30 cellular contexts compared by ENCODE assay signal in genomic region chr6:44663860-44664584, GRCh38.
DNase-seq lines count a peak whose midpoint lies in the region; ATAC-seq, FAIRE-seq and TF ChIP-seq lines count a peak whose summit lies in the region.
"Had no signal": no experiment of that assay in that cellular context is flagged by ENCODE, and none has a peak within 500 bp of the region (broad histone marks: within the 10 kb centered on the region; RNA-seq: fewer than 3 reads in every experiment).

No MANE protein-coding gene starts in this region.

- peak overlapping the region; percentile 98 for H2BK120ac ChIP-seq in H1 (replicated peaks; ENCODE audit: low read depth, low read length)

- peak overlapping the region; percentile 94 for H3K27ac ChIP-seq in GM23338 (ENCODE audit: low read depth)
- peak overlapping the region; percentile 63 for H3K27ac ChIP-seq in H1 (ENCODE audit: low read depth, low read length)
- no peak overlapping the region for H3K27ac ChIP-seq in osteoblast (ENCODE audit: low read depth, low read length)
- H3K27ac ChIP-seq: A549, colonic mucosa, left lung had no signal

- H3K27me3 Mint-ChIP-seq in GM23338 (ENCODE audit: insufficient read depth, low read depth, poor library complexity) = peaks cover 20% of the 10 kb centered on the region
- H3K27me3 Mint-ChIP-seq: activated CD4-positive, alpha-beta memory T cell treated with anti-CD3 and anti-CD28 coated beads for 36 hours; activated naive CD4-positive, alpha-beta T cell treated with anti-CD3 and anti-CD28 coated beads, Interleukin-2, amount 50 U/mL, for 24 hours; naive thymus-derived CD4-positive, alpha-beta T cell had no signal

- H3K4me1 Mint-ChIP-seq in GM23338 = peaks cover 78% of the 10 kb centered on the region
- H3K4me1 Mint-ChIP-seq: activated naive CD4-positive, alpha-beta T cell treated with anti-CD3 and anti-CD28 coated beads, Interleukin-2, amount 50 U/mL, for 24 hours had no signal

- WGBS in H1 (ENCODE audit: extremely low coverage in 1 of 2, insufficient coverage in 1 of 2, insufficient read length in 1 of 2, insufficient replicate concordance in 2 of 2, low coverage in 1 of 2, low lambda C conversion rate in 2 of 2, missing lambda C conversion rate in 1 of 2), 2 experiments = 78% methylated on average over 9 of the region's 9 CpGs; no CpG with 5 or more reads in 1 of the 2 experiments

- no peaks in the 10 kb centered on the region; the same call in 2 of the 3 replicates for H3K36me3 Mint-ChIP-seq in GM23338 (ENCODE audit: low read depth)
- H3K36me3 Mint-ChIP-seq: activated CD4-positive, alpha-beta memory T cell treated with anti-CD3 and anti-CD28 coated beads for 36 hours; activated naive CD4-positive, alpha-beta T cell treated with anti-CD3 and anti-CD28 coated beads, Interleukin-2, amount 50 U/mL, for 24 hours; naive thymus-derived CD4-positive, alpha-beta T cell had no signal

- no peak overlapping the region for H2BK15ac ChIP-seq in H1 (ENCODE audit: low read length)

- H4K20me1 ChIP-seq in GM23338 (replicated peaks; ENCODE audit: insufficient read depth) (no peaks in the 10 kb centered on the region), H1 (replicated peaks in 1 of 2; ENCODE audit: control insufficient read depth in 1 of 2, insufficient read depth in 2 of 2, low read length in 2 of 2) (no peaks in the 10 kb centered on the region), osteoblast (ENCODE audit: insufficient read depth, low read length) (no peaks in the 10 kb centered on the region)

- no peak for ATAC-seq in GM23338
- ATAC-seq: A549; left lung; naive thymus-derived CD4-positive, alpha-beta T cell; PC-3 had no signal

- peak overlapping the region; percentile 96 for H2AK5ac ChIP-seq in H1 (ENCODE audit: low read depth, low read length)

- no peaks in the 10 kb centered on the region; the same call in 2 of the 3 replicates for H3K9me3 Mint-ChIP-seq in GM23338
- H3K9me3 Mint-ChIP-seq: activated CD4-positive, alpha-beta memory T cell treated with anti-CD3 and anti-CD28 coated beads for 36 hours; activated naive CD4-positive, alpha-beta T cell treated with anti-CD3 and anti-CD28 coated beads, Interleukin-2, amount 50 U/mL, for 24 hours; HFFc6; naive thymus-derived CD4-positive, alpha-beta T cell had no signal

- no peak for TF ChIP-seq POLR2A in H1 (IDR thresholded peaks at IDR 0.05; ENCODE audit: control extremely low read depth in 1 of 2, low read depth in 2 of 2, low read length in 2 of 2)

- H3K4me3 Mint-ChIP-seq in GM23338 = no peak overlapping the region
- H3K4me3 Mint-ChIP-seq: activated CD4-positive, alpha-beta memory T cell treated with anti-CD3 and anti-CD28 coated beads for 36 hours; activated naive CD4-positive, alpha-beta T cell treated with anti-CD3 and anti-CD28 coated beads, Interleukin-2, amount 50 U/mL, for 24 hours; HFFc6; naive thymus-derived CD4-positive, alpha-beta T cell had no signal

- POLR2A ChIA-PET in H1 (lab: Charles Lee; ENCODE audit: partially characterized antibody) = interaction anchor here (1.3 to 1.6 kb wide), 2 partner anchors 12 to 1256 kb away, joined by 3 to 7 read pairs; no protein-coding TSS in a partner anchor

- TF ChIP-seq EP300 in H1 (IDR thresholded peaks at IDR 0.05; ENCODE audit: borderline replicate concordance in 1 of 2, low read depth in 2 of 2, low read length in 2 of 2) = no peak

- no peak overlapping the region for H2AFZ ChIP-seq in GM23338
- H2AFZ ChIP-seq in H1 (ENCODE audit: low read length) = no peak overlapping the region
- H2AFZ ChIP-seq in osteoblast (ENCODE audit: low read length) = no peak overlapping the region

- TF ChIP-seq CTCF in GM23338 (conservative IDR thresholded peaks at IDR 0.05; ENCODE audit: low read depth in 2 of 2) (no peak), H1 (IDR thresholded peaks at IDR 0.05; ENCODE audit: control extremely low read depth in 1 of 3, insufficient read depth in 1 of 3, low read depth in 1 of 3, low read length in 3 of 3) (no peak), osteoblast (IDR thresholded peaks at IDR 0.05; ENCODE audit: extremely low read depth, low read depth, low read length) (no peak)

- peaks cover 1% of the 10 kb centered on the region; the same call in 1 of the 2 replicates for H3K9me2 ChIP-seq in GM23338 (ENCODE audit: insufficient read depth)

- peak overlapping the region; percentile 98 for H2BK20ac ChIP-seq in H1 (ENCODE audit: low read length)

- no peak overlapping the region for H4K8ac ChIP-seq in H1 (ENCODE audit: extremely low read depth, insufficient read depth, low read length)

- peak overlapping the region; percentile 99 for H2BK12ac ChIP-seq in H1 (ENCODE audit: low read depth, low read length)

- H2BK5ac ChIP-seq in H1 (ENCODE audit: low read depth, low read length) = peak overlapping the region; percentile 97

- no peak overlapping the region for H4K5ac ChIP-seq in H1 (ENCODE audit: insufficient read length, low read depth, low read length)

- H3K4me2 ChIP-seq in GM23338 (peak overlapping the region; percentile 48), H1 (ENCODE audit: insufficient read depth in 1 of 2, low read depth in 2 of 2, low read length in 2 of 2) (peak overlapping the region in 1 of 2 experiments; percentile 47; a peak in 1 of 4 replicates), osteoblast (ENCODE audit: insufficient read depth, low read length) (no peak overlapping the region)
- H3K4me2 ChIP-seq: A549 had no signal

- H3K27me3 ChIP-seq in GM23338 (ENCODE audit: insufficient read depth) = no peaks in the 10 kb centered on the region
- H3K27me3 ChIP-seq in H1 (replicated peaks in 1 of 4; ENCODE audit: control insufficient read depth in 3 of 4, extremely low read depth in 1 of 4, insufficient read depth in 3 of 4, low read length in 3 of 4) = no peaks in the 10 kb centered on the region; a peak in 2 of 7 replicates
- no peaks in the 10 kb centered on the region for H3K27me3 ChIP-seq in osteoblast (ENCODE audit: insufficient read depth, low read length)
- H3K27me3 ChIP-seq: colonic mucosa, left lung had no signal

- DNase-seq in GM23338 (ENCODE audit: low spot score) (no peak), NCI-H82 treated with DMSO at 0.1 percent for 48 hours (lab: John Stamatoyannopoulos, UW; ENCODE audit: unreplicated experiment) (peak; percentile 31), H1 (ENCODE audit: low read depth in 1 of 2, low spot score in 2 of 2) (no peak), osteoblast (ENCODE audit: insufficient read length, low spot score, missing footprints) (peak; percentile 74), Kasumi-1 (lab: John Stamatoyannopoulos, UW) (no peak), cerebellar cortex (ENCODE audit: low spot score) (no peak), kidney glomerular epithelial cell (lab: John Stamatoyannopoulos, UW) (no peak), GM19238 (ENCODE audit: insufficient read length, low spot score) (no peak)
- DNase-seq: activated CD4-positive, alpha-beta memory T cell treated with anti-CD3 and anti-CD28 coated beads for 36 hours; activated CD4-positive, CD25-positive, alpha-beta regulatory T cell treated with anti-CD3 and anti-CD28 coated beads, Interleukin-2, amount 50 U/mL, for 72 hours; activated CD8-positive, alpha-beta memory T cell treated with anti-CD3 and anti-CD28 coated beads, Interleukin-2, amount 50 U/mL, for 4 hours; Calu3; colonic mucosa; DMS79; effector CD8-positive, alpha-beta T cell; HFFc6; left lung; naive thymus-derived CD4-positive, alpha-beta T cell; NCI-H1092 treated with DMSO at 0.1 percent for 48 hours; NCI-H1694 treated with DMSO at 0.1 percent for 48 hours; NCI-H2171; NK-92 treated with Interleukin-12 subunit alpha and Interleukin-12 subunit beta, amount 100 ng/mL, for 24 hours; occipital lobe; PC-3; stimulated activated naive CD4-positive, alpha-beta T cell; T-helper 2 cell had no signal

- no peak overlapping the region for H3K23ac ChIP-seq in H1 (ENCODE audit: insufficient read length)

- no peak for FAIRE-seq in H1 (lab: Jason Lieb, UNC)
- FAIRE-seq: A549, bronchial epithelial cell, G401.6 had no signal

- H4K91ac ChIP-seq in H1 (replicated peaks; ENCODE audit: insufficient read length, low read length) = peak overlapping the region; percentile 100

- TF ChIP-seq RAD21 in H1 (IDR thresholded peaks at IDR 0.05 in 1 of 2, conservative IDR thresholded peaks at IDR 0.05 in 1 of 2; ENCODE audit: low read depth in 2 of 2, low read length in 2 of 2) = no peak

- H3K79me2 ChIP-seq in GM23338 (replicated peaks; ENCODE audit: insufficient read depth) (no peaks in the 10 kb centered on the region), H1 (ENCODE audit: control insufficient read depth in 1 of 2, insufficient read depth in 2 of 2, low read length in 2 of 2) (no peaks in the 10 kb centered on the region), osteoblast (ENCODE audit: insufficient read depth, low read length) (no peaks in the 10 kb centered on the region)

- H3K18ac ChIP-seq in H1 (ENCODE audit: extremely low read depth, low read length) = peak overlapping the region; percentile 95

- H3K56ac ChIP-seq in H1 (replicated peaks; ENCODE audit: insufficient read length, low read depth, low read length) = no peak overlapping the region

- H3K36me3 ChIP-seq in GM23338 (ENCODE audit: insufficient read depth) = no peaks in the 10 kb centered on the region
- H3K36me3 ChIP-seq in H1 (ENCODE audit: control insufficient read depth in 2 of 4, insufficient read depth in 4 of 4, low read length in 3 of 4) = no peaks in the 10 kb centered on the region
- no peaks in the 10 kb centered on the region for H3K36me3 ChIP-seq in osteoblast (ENCODE audit: insufficient read depth, low read length)
- H3K36me3 ChIP-seq: colonic mucosa, left lung had no signal

- H3K4me3 ChIP-seq in GM23338 (no peak overlapping the region), H1 (ENCODE audit: extremely low read depth in 1 of 4, insufficient read depth in 2 of 4, low read depth in 3 of 4, low read length in 4 of 4) (no peak overlapping the region), osteoblast (ENCODE audit: insufficient read depth, low read length) (no peak overlapping the region)
- H3K4me3 ChIP-seq: A549, colonic mucosa, left lung had no signal

- H3K14ac ChIP-seq in H1 (ENCODE audit: insufficient read length) = no peak overlapping the region

- CTCF ChIA-PET in H1 (lab: Charles Lee; ENCODE audit: partially characterized antibody) = interaction anchor here (1.0 to 3.1 kb wide), 9 partner anchors 8 to 337 kb away, joined by 3 to 14 read pairs (median 3); no protein-coding TSS in a partner anchor

- no peak overlapping the region for H3K9ac ChIP-seq in H1 (replicated peaks in 1 of 4; ENCODE audit: extremely low read depth in 1 of 4, low read depth in 3 of 4, low read length in 3 of 4)

- peak overlapping the region; percentile 73 for H3K27ac Mint-ChIP-seq in GM23338
- H3K27ac Mint-ChIP-seq: activated CD4-positive, alpha-beta memory T cell treated with anti-CD3 and anti-CD28 coated beads for 36 hours; activated naive CD4-positive, alpha-beta T cell treated with anti-CD3 and anti-CD28 coated beads, Interleukin-2, amount 50 U/mL, for 24 hours; HFFc6; naive thymus-derived CD4-positive, alpha-beta T cell had no signal

- H3K4ac ChIP-seq in H1 (replicated peaks; ENCODE audit: insufficient read length, low read depth, low read length) = peak overlapping the region; percentile 94

- H3K23me2 ChIP-seq in H1 (ENCODE audit: low read depth, low read length) = no peaks in the 10 kb centered on the region

- H3F3A ChIP-seq in GM23338 (replicated peaks; ENCODE audit: low read depth) = 0 out of 2 replicates have a peak, but pooled peaks cover 3% of the 10 kb centered on the region

- H3K9me3 ChIP-seq in H1 (ENCODE audit: insufficient read depth in 2 of 2, low read depth in 1 of 2, low read length in 1 of 2) (no peaks in the 10 kb centered on the region), osteoblast (ENCODE audit: low read depth, low read length) (no peaks in the 10 kb centered on the region)
- H3K9me3 ChIP-seq: A549, colonic mucosa, left lung had no signal

- peaks cover 48% of the 10 kb centered on the region for H3K4me1 ChIP-seq in GM23338 (ENCODE audit: insufficient read depth)
- H3K4me1 ChIP-seq in H1 (replicated peaks in 1 of 4; ENCODE audit: control insufficient read depth in 3 of 4, insufficient read depth in 4 of 4, low read length in 3 of 4) = peaks cover 9 to 37% (median 28%) of the 10 kb centered on the region in 4 experiments
- H3K4me1 ChIP-seq in osteoblast (ENCODE audit: insufficient read depth, low read length) = peaks cover 44% of the 10 kb centered on the region
- H3K4me1 ChIP-seq: colonic mucosa had no signal

- no peaks in the 10 kb centered on the region for H3K79me1 ChIP-seq in H1 (ENCODE audit: low read depth, low read length)

Comparison
In these comparisons a context has a peak if more than half of its experiments do, and no peak if none do; other contexts are left out.
1. DNase-seq: peak in NCI-H82 treated with DMSO at 0.1 percent for 48 hours (single experiment) and osteoblast (single experiment); none in GM23338 (single experiment), H1 (0 of 2), Kasumi-1 (0 of 2), cerebellar cortex (single experiment), kidney glomerular epithelial cell (single experiment) and GM19238 (single experiment).